ENCODE assay signal across 8 cellular contexts in the genomic region with DNA sequence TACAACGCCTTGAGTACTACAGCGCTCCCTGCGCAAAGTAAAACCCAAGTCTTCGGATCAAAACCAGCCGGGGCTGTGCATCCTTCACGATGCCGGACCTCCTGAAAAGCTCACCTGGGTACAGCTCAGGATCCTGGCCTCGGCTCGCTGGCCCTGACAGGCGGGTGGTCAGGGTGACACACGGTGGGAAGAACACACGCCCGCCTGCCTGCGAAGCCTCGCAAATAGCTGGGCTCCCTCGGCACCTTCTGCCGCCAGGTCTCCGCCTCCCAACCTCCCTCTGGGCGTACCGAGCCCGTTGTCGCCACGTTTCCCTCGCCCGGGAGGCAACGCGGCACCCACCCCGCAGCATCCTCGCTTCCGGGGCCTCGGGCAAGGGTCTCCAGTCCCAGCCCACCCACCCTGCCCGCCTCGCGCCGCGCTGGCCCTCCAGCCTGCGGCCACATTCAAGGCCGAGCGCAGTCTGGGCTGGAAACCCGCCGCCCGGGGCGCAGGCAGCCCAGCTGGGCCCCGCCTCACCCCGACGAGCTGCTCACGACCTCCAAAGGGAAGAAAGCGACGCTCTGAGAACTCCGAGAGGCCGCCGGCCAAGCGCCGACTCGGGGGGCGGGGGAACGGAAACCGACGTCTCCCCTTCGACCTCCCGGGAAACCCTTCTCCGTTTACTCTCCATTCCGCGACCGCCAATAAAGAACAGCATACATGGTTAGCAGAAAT. TPM values are rescaled to one million over a fixed set of nuclear protein-coding genes. Genes with fewer than 3 reads are reported as not detected.
DNase-seq lines count a peak whose midpoint lies in the region; ATAC-seq, FAIRE-seq and TF ChIP-seq lines count a peak whose summit lies in the region.

No MANE protein-coding gene starts in this region.

- H3K27ac ChIP-seq in pancreas (peak overlapping the region; percentile 96 to 99 (median 98)), tibial nerve (peak overlapping the region; percentile 97 to 100 (median 99))

- H3K27me3 Mint-ChIP-seq in CD14-positive monocyte (ENCODE audit: low read depth in 3 of 3) = no peaks in the 10 kb centered on the region
- H3K27me3 Mint-ChIP-seq in activated naive CD8-positive, alpha-beta T cell treated with anti-CD3 and anti-CD28 coated beads, Interleukin-2, amount 10 ng/mL, durations not matched to agents 7 days and 5 days = no peaks in the 10 kb centered on the region

- DNase-seq in CD14-positive monocyte (ENCODE audit: low spot score) (no peak), HPDE6-E6E7 (ENCODE audit: extremely low spot score) (peak; percentile 37), SW480 (ENCODE audit: low spot score) (peak; percentile 54), Right ventricle myocardium superior (peak; percentile 74), pancreas (peak; percentile 64 to 90 (median 74)), tibial nerve (ENCODE audit: low spot score in 2 of 2) (peak; percentile 28 to 42)
- peak; percentile 75 for DNase-seq in activated naive CD8-positive, alpha-beta T cell treated with anti-CD3 and anti-CD28 coated beads, Interleukin-2, amount 10 ng/mL, durations not matched to agents 7 days and 5 days

- H3K27ac Mint-ChIP-seq in CD14-positive monocyte = peak overlapping the region; percentile 96 to 99 (median 98)
- peak overlapping the region; percentile 92 for H3K27ac Mint-ChIP-seq in activated naive CD8-positive, alpha-beta T cell treated with anti-CD3 and anti-CD28 coated beads, Interleukin-2, amount 10 ng/mL, durations not matched to agents 7 days and 5 days

- H3K9me3 Mint-ChIP-seq in CD14-positive monocyte = peaks cover 0 to 2% (median 0%) of the 10 kb centered on the region in 7 donors
- peaks cover 1% of the 10 kb centered on the region for H3K9me3 Mint-ChIP-seq in activated naive CD8-positive, alpha-beta T cell treated with anti-CD3 and anti-CD28 coated beads, Interleukin-2, amount 10 ng/mL, durations not matched to agents 7 days and 5 days

- H3K4me3 ChIP-seq in pancreas (peak overlapping the region; percentile 38 to 65 (median 62)), tibial nerve (peak overlapping the region; percentile 66 to 94 (median 86))

- no peak for TF ChIP-seq CTCF in CD14-positive monocyte (IDR thresholded peaks at IDR 0.05)
- TF ChIP-seq CTCF in pancreas (IDR thresholded peaks at IDR 0.05) = no peak
- TF ChIP-seq CTCF in tibial nerve (IDR thresholded peaks at IDR 0.05) = no peak

- H3K9me3 ChIP-seq in pancreas (no peaks in the 10 kb centered on the region), tibial nerve (no peaks in the 10 kb centered on the region)

- H3K27me3 ChIP-seq in pancreas = no peaks in the 10 kb centered on the region
- no peaks in the 10 kb centered on the region for H3K27me3 ChIP-seq in tibial nerve

- TF ChIP-seq POLR2A in tibial nerve (IDR thresholded peaks at IDR 0.05) = peak in 1 of 2 donors; percentile 16

- H3K36me3 ChIP-seq in pancreas (no peaks in the 10 kb centered on the region), tibial nerve (no peaks in the 10 kb centered on the region)

- POLR2A ChIA-PET in activated naive CD8-positive, alpha-beta T cell treated with anti-CD3 and anti-CD28 coated beads, Interleukin-2, amount 10 ng/mL, durations not matched to agents 7 days and 5 days (lab: Charles Lee) = interaction anchor here (0.6 to 5.2 kb wide), 27 partner anchors 8 to 1277 kb away, joined by 3 to 79 read pairs (median 4); partner anchors contain the start of genes HERC5 and HERC6

- ATAC-seq in GM19467 (IDR thresholded peaks at IDR 0.05; ENCODE audit: unreplicated experiment) (peak; percentile 20), Right ventricle myocardium superior (ENCODE audit: poor library complexity) (peak; percentile 53), pancreas (peak; percentile 58 to 71 (median 66))
- ATAC-seq in activated naive CD8-positive, alpha-beta T cell treated with anti-CD3 and anti-CD28 coated beads, Interleukin-2, amount 10 ng/mL, durations not matched to agents 7 days and 5 days (ENCODE audit: low read depth) = peak; percentile 35

- no peaks in the 10 kb centered on the region for H3K36me3 Mint-ChIP-seq in CD14-positive monocyte
- H3K36me3 Mint-ChIP-seq in activated naive CD8-positive, alpha-beta T cell treated with anti-CD3 and anti-CD28 coated beads, Interleukin-2, amount 10 ng/mL, durations not matched to agents 7 days and 5 days = peaks cover 25% of the 10 kb centered on the region

- H3K4me1 Mint-ChIP-seq in CD14-positive monocyte = peaks cover 29% of the 10 kb centered on the region
- H3K4me1 Mint-ChIP-seq in activated naive CD8-positive, alpha-beta T cell treated with anti-CD3 and anti-CD28 coated beads, Interleukin-2, amount 10 ng/mL, durations not matched to agents 7 days and 5 days = peaks cover 35% of the 10 kb centered on the region

- TF ChIP-seq EP300 in tibial nerve (IDR thresholded peaks at IDR 0.05) = peak in 1 of 2 donors; percentile 37

- 0% methylated on average over 54 to 65 of the region's 65 CpGs for WGBS in pancreas, 2 donors
- 0 to 1% methylated on average over 22 to 58 of the region's 65 CpGs for WGBS in tibial nerve, 2 donors

- intact Hi-C loops in CD14-positive monocyte (cut with micrococcal nuclease) (loop anchor here in 1 of 2 donors (5.0 to 10.0 kb wide), 4 partner anchors 98 to 831 kb away; partner anchors contain the start of genes HERC3, HERC5 and TIGD2), Right ventricle myocardium superior (cut with DNase I) (loop anchor here (10.0 kb wide), 1 partner anchor 61 kb away; no protein-coding TSS in a partner anchor), pancreas (cut with DNase I) (no loop called here)

- peaks cover 0 to 30% (median 18%) of the 10 kb centered on the region in 3 donors for H3K4me1 ChIP-seq in pancreas
- peaks cover 0 to 57% (median 18%) of the 10 kb centered on the region in 4 donors for H3K4me1 ChIP-seq in tibial nerve

- FAIRE-seq in pancreas (lab: Jason Lieb, UNC) = no peak

- peak overlapping the region; percentile 98 for H3K4me3 Mint-ChIP-seq in CD14-positive monocyte
- peak overlapping the region; percentile 95 for H3K4me3 Mint-ChIP-seq in activated naive CD8-positive, alpha-beta T cell treated with anti-CD3 and anti-CD28 coated beads, Interleukin-2, amount 10 ng/mL, durations not matched to agents 7 days and 5 days

RNA-seq across cellular contexts. Expression of gene PPM1K, which starts 0.5 kb away (rescaled TPM):
- 10 to 100 TPM in 1 of 2 donors, 1 to 10 TPM in 1; 7.0 to 11.0 TPM for polyA plus RNA-seq in CD14-positive monocyte
- 10 to 100 TPM; 81.4 to 82.7 TPM for total RNA-seq in activated naive CD8-positive, alpha-beta T cell treated with anti-CD3 and anti-CD28 coated beads, Interleukin-2, amount 10 ng/mL, durations not matched to agents 7 days and 5 days
- total RNA-seq in Right ventricle myocardium superior = 160 TPM
- total RNA-seq in pancreas = 10 to 100 TPM; 10.7 to 21.7 (median 15.6) TPM
- polyA plus RNA-seq in pancreas = 10 to 100 TPM in 1 of 2 donors, 1 to 10 TPM in 1; 4.4 to 11.7 TPM
- total RNA-seq in tibial nerve = 10 to 100 TPM; 35.1 to 84.3 (median 71.1) TPM
